In the genomic region with DNA sequence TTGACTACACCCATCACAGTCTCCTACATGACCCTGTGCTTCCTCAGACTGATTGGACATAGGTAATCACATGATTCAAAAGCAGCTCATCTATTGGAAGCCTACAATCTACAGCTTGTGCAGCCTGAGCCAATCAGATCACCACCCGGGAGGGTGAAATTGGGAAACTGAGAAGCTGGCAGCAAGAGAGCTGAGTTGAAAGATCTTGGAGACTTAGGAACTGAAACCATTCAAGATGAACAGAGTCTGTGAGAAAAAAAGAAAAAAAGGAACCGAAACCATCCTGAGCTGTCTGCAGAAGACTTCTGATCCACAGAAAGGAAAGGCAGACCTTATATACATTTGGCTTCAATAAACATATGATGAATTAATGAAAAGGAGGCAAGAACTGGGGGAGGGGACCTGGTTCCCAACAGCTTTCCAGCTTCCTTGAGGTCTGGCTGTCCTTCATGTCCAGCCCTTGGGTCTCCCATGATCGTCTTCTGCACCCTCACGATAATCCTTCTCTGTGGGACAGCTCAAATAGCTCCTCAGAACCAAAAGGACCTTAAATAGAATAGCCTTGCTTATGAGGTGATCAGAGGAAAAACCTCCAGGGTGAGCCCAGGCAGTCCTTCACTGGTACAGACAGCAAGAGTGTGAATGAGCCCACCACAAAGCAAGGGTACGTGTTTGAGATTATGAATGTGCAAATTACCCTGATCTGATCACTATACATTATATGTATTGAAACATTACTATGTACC, we compare ENCODE assay signal across 15 cellular contexts. TPM values are rescaled to one million over a fixed set of nuclear protein-coding genes. Genes with fewer than 3 reads are reported as not detected.
DNase-seq lines count a peak whose midpoint lies in the region; ATAC-seq lines count a peak whose summit lies in the region.
"Had no signal": no experiment of that assay in that cellular context is flagged by ENCODE, and none has a peak within 500 bp of the region (broad histone marks: within the 10 kb centered on the region; RNA-seq: fewer than 3 reads in every experiment).

No MANE protein-coding gene starts in this region.

- intact Hi-C loops in naive thymus-derived CD4-positive, alpha-beta T cell (cut with micrococcal nuclease): no loop called here

- H3K27me3 ChIP-seq in naive thymus-derived CD4-positive, alpha-beta T cell (ENCODE audit: control insufficient read depth in 2 of 2, insufficient read depth in 2 of 2, low read length in 2 of 2): no peaks in the 10 kb centered on the region
- H3K27me3 ChIP-seq: body of pancreas, vagina had no signal

- H3K9me3 Mint-ChIP-seq in naive thymus-derived CD4-positive, alpha-beta T cell: peaks cover 0 to 4% (median 0%) of the 10 kb centered on the region in 11 donors
- no peaks in the 10 kb centered on the region for H3K9me3 Mint-ChIP-seq in naive thymus-derived CD8-positive, alpha-beta T cell

- H3K4me3 Mint-ChIP-seq in naive thymus-derived CD4-positive, alpha-beta T cell: no peak overlapping the region
- H3K4me3 Mint-ChIP-seq in naive thymus-derived CD8-positive, alpha-beta T cell: peak overlapping the region in 1 of 10 donors; percentile 29

- CTCF ChIA-PET in naive thymus-derived CD4-positive, alpha-beta T cell (lab: Charles Lee): no interaction called here

- no peak overlapping the region for H3K4me3 ChIP-seq in naive thymus-derived CD4-positive, alpha-beta T cell (ENCODE audit: low read length)
- H3K4me3 ChIP-seq: body of pancreas, vagina had no signal

- no peaks in the 10 kb centered on the region for H3K4me1 ChIP-seq in naive thymus-derived CD4-positive, alpha-beta T cell (ENCODE audit: control insufficient read depth in 2 of 2, insufficient read depth in 2 of 2, low read length in 2 of 2)
- H3K4me1 ChIP-seq: body of pancreas had no signal

- no peak overlapping the region for H3K27ac ChIP-seq in naive thymus-derived CD4-positive, alpha-beta T cell (ENCODE audit: low read depth, low read length)
- H3K27ac ChIP-seq: body of pancreas, vagina had no signal

- peaks cover 0 to 5% (median 0%) of the 10 kb centered on the region in 5 donors for H3K27me3 Mint-ChIP-seq in naive thymus-derived CD4-positive, alpha-beta T cell
- H3K27me3 Mint-ChIP-seq in naive thymus-derived CD8-positive, alpha-beta T cell: no peaks in the 10 kb centered on the region

- DNase-seq in NOMO-1 treated with DMSO at 0.1 percent for 48 hours (lab: John Stamatoyannopoulos, UW; ENCODE audit: unreplicated experiment): peak; percentile 97
- no peak for DNase-seq in naive thymus-derived CD4-positive, alpha-beta T cell
- no peak for DNase-seq in AG08396 (ENCODE audit: low spot score)
- no peak for DNase-seq in DMS114 treated with DMSO at 0.1 percent for 48 hours (lab: John Stamatoyannopoulos, UW; ENCODE audit: unreplicated experiment)
- DNase-seq in activated CD4-positive, CD25-positive, alpha-beta regulatory T cell (lab: John Stamatoyannopoulos, UW): no peak
- DNase-seq in naive thymus-derived CD8-positive, alpha-beta T cell: no peak
- DNase-seq: DND-41, kidney, NCI-H2171 had no signal

- peaks cover 0 to 23% (median 5%) of the 10 kb centered on the region in 5 donors for H3K36me3 Mint-ChIP-seq in naive thymus-derived CD4-positive, alpha-beta T cell
- peaks cover 0 to 5% (median 5%) of the 10 kb centered on the region in 3 donors for H3K36me3 Mint-ChIP-seq in naive thymus-derived CD8-positive, alpha-beta T cell

- ATAC-seq in GM18517 (IDR thresholded peaks at IDR 0.05; ENCODE audit: unreplicated experiment) (peak; percentile 55), HG02798 (IDR thresholded peaks at IDR 0.05; ENCODE audit: poor library complexity, unreplicated experiment) (peak; percentile 53)
- ATAC-seq in naive thymus-derived CD4-positive, alpha-beta T cell: peak; percentile 72
- ATAC-seq in naive thymus-derived CD8-positive, alpha-beta T cell: no peak
- ATAC-seq: body of pancreas had no signal

- no peaks in the 10 kb centered on the region for H3K36me3 ChIP-seq in naive thymus-derived CD4-positive, alpha-beta T cell (ENCODE audit: control insufficient read depth in 2 of 3, insufficient read depth in 3 of 3, low read length in 3 of 3)
- H3K36me3 ChIP-seq: vagina had no signal

- no peaks in the 10 kb centered on the region for H3K9me3 ChIP-seq in naive thymus-derived CD4-positive, alpha-beta T cell (ENCODE audit: control insufficient read depth in 2 of 3, low read length in 3 of 3)
- H3K9me3 ChIP-seq: body of pancreas, vagina had no signal

- POLR2A ChIA-PET in naive thymus-derived CD4-positive, alpha-beta T cell (lab: Charles Lee): interaction anchor here (0.6 to 1.7 kb wide), 3 partner anchors 26 to 310 kb away, joined by 3 to 5 read pairs (median 4); no protein-coding TSS in a partner anchor
- POLR2A ChIA-PET in naive thymus-derived CD8-positive, alpha-beta T cell (lab: Charles Lee): no interaction called here

- H3K4me1 Mint-ChIP-seq in naive thymus-derived CD4-positive, alpha-beta T cell: peaks cover 3 to 24% (median 19%) of the 10 kb centered on the region in 7 donors
- peaks cover 12 to 17% (median 16%) of the 10 kb centered on the region in 4 donors for H3K4me1 Mint-ChIP-seq in naive thymus-derived CD8-positive, alpha-beta T cell

- peak overlapping the region in 2 of 9 donors; percentile 38 to 79 for H3K27ac Mint-ChIP-seq in naive thymus-derived CD4-positive, alpha-beta T cell
- peak overlapping the region in 4 of 10 donors; percentile 40 to 56 (median 46) for H3K27ac Mint-ChIP-seq in naive thymus-derived CD8-positive, alpha-beta T cell

RNA-seq across cellular contexts. Expression of gene PLXDC1, which starts 32.6 kb away (rescaled TPM):
- 10 to 100 TPM in 4 of 5 experiments, 1 to 10 TPM in 1; 2.3 to 55.7 (median 31.8) TPM for total RNA-seq in naive thymus-derived CD4-positive, alpha-beta T cell
- 10 to 100 TPM; 19.3 to 22.5 TPM for polyA plus RNA-seq in naive thymus-derived CD4-positive, alpha-beta T cell
- total RNA-seq in naive thymus-derived CD8-positive, alpha-beta T cell: 10 to 100 TPM; 34.4 to 37.3 TPM
- 10 to 100 TPM; 14.0 to 23.6 (median 15.9) TPM for polyA plus RNA-seq in naive thymus-derived CD8-positive, alpha-beta T cell

RNA-seq across cellular contexts. Expression of gene ARL5C, which starts 47.1 kb away (rescaled TPM):
- total RNA-seq in naive thymus-derived CD4-positive, alpha-beta T cell: under 1 TPM in 2 of 5 experiments, not detected in 3; 0.34 to 0.78 TPM
- polyA plus RNA-seq in naive thymus-derived CD4-positive, alpha-beta T cell: under 1 TPM in 1 of 2 donors, not detected in 1; 0.15 TPM
- not detected for total RNA-seq in naive thymus-derived CD8-positive, alpha-beta T cell
- not detected for polyA plus RNA-seq in naive thymus-derived CD8-positive, alpha-beta T cell
- total RNA-seq: kidney, posterior vena cava, vagina had no signal
- polyA plus RNA-seq: esophagus had no signal

Comparison
In these comparisons a context has a peak if more than half of its experiments do, and no peak if none do; other contexts are left out.
1. ATAC-seq: peak in GM18517 (single experiment), HG02798 (single experiment) and naive thymus-derived CD4-positive, alpha-beta T cell (single experiment); none in naive thymus-derived CD8-positive, alpha-beta T cell (0 of 2).